32 cellular contexts compared by ENCODE assay signal in genomic region chr3:15409239-15409638, GRCh38. TPM values are rescaled to one million over a fixed set of nuclear protein-coding genes. Genes with fewer than 3 reads are reported as not detected.
DNase-seq lines count a peak whose midpoint lies in the region; TF ChIP-seq lines count a peak whose summit lies in the region.
"Had no signal": no experiment of that assay in that cellular context is flagged by ENCODE, and none has a peak within 500 bp of the region (broad histone marks: within the 10 kb centered on the region; RNA-seq: fewer than 3 reads in every experiment).

No MANE protein-coding gene starts in this region.

- H3K4me3 ChIP-seq in fibroblast of mammary gland (ENCODE audit: control insufficient read depth, low read depth, low read length), result no peak overlapping the region
- H3K4me3 ChIP-seq: ascending aorta, cardiac muscle cell, gastrocnemius medialis, HAP-1, spleen, testis had no signal

- H3K27me3 Mint-ChIP-seq in CD14-positive monocyte (ENCODE audit: low read depth in 3 of 3), result no peaks in the 10 kb centered on the region
- H3K27me3 Mint-ChIP-seq in nephron progenitor cell (ENCODE audit: low read depth, poor library complexity), result no peaks in the 10 kb centered on the region
- H3K27me3 Mint-ChIP-seq in progenitor cell of endocrine pancreas, result no peaks in the 10 kb centered on the region
- H3K27me3 Mint-ChIP-seq: activated CD4-positive, alpha-beta T cell treated with anti-CD3 and anti-CD28 coated beads for 36 hours; activated naive CD8-positive, alpha-beta T cell had no signal

- H3K9me3 Mint-ChIP-seq in CD14-positive monocyte (peaks cover 0 to 2% (median 0%) of the 10 kb centered on the region in 7 donors), nephron progenitor cell (no peaks in the 10 kb centered on the region), progenitor cell of endocrine pancreas (ENCODE audit: low read depth) (no peaks in the 10 kb centered on the region)

- no peak for TF ChIP-seq CTCF in CD14-positive monocyte (IDR thresholded peaks at IDR 0.05)
- no peak for TF ChIP-seq CTCF in fibroblast of mammary gland (conservative IDR thresholded peaks at IDR 0.05; ENCODE audit: control insufficient read depth, insufficient read depth, low read depth, low read length)
- no peak for TF ChIP-seq CTCF in nephron progenitor cell (IDR thresholded peaks at IDR 0.05)
- no peak for TF ChIP-seq CTCF in progenitor cell of endocrine pancreas (IDR thresholded peaks at IDR 0.05; ENCODE audit: unreplicated experiment)

- intact Hi-C loops in CD14-positive monocyte (cut with micrococcal nuclease), result no loop called here
- intact Hi-C loops in cardiac septum (cut with DNase I), result loop anchor here (10.0 kb wide), 1 partner anchor 294 kb away; no protein-coding TSS in a partner anchor

- H3K36me3 Mint-ChIP-seq in CD14-positive monocyte (peaks cover 32 to 40% of the 10 kb centered on the region in 2 donors), nephron progenitor cell (ENCODE audit: low read depth) (peaks cover 45% of the 10 kb centered on the region), progenitor cell of endocrine pancreas (ENCODE audit: insufficient read depth) (peaks cover 13% of the 10 kb centered on the region)

- peak overlapping the region; percentile 92 to 99 (median 96) for H3K27ac Mint-ChIP-seq in CD14-positive monocyte
- peak overlapping the region; percentile 29 for H3K27ac Mint-ChIP-seq in nephron progenitor cell
- no peak overlapping the region for H3K27ac Mint-ChIP-seq in progenitor cell of endocrine pancreas
- H3K27ac Mint-ChIP-seq: activated CD4-positive, alpha-beta T cell treated with anti-CD3 and anti-CD28 coated beads for 36 hours; activated naive CD8-positive, alpha-beta T cell had no signal

- DNase-seq in CD14-positive monocyte (ENCODE audit: low spot score) (peak; percentile 64), NOMO-1 treated with dmso at 0.1 percent for 144 hours (lab: John Stamatoyannopoulos, UW; ENCODE audit: unreplicated experiment) (peak; percentile 45), fibroblast of mammary gland (ENCODE audit: low read depth) (peak; percentile 57), nephron progenitor cell (no peak), progenitor cell of endocrine pancreas (ENCODE audit: low spot score, unreplicated experiment) (no peak), cardiac septum (ENCODE audit: low spot score) (no peak), NCI-H226 (no peak)
- DNase-seq: ACHN; activated CD4-positive, alpha-beta T cell treated with anti-CD3 and anti-CD28 coated beads for 36 hours; activated CD8-positive, alpha-beta memory T cell treated with anti-CD3 and anti-CD28 coated beads for 24 hours; activated T-cell treated with anti-CD3 and anti-CD28 coated beads for 4 hours; BE2C; DMS53; gastrocnemius medialis; KG1; kidney glomerular epithelial cell; MM.1S; NCI-H146; NCI-H2107; NCI-H446 treated with DMSO at 0.1 percent for 48 hours; NCI-H774; right cardiac atrium; SIG-M5; spleen; stimulated activated CD4-positive, alpha-beta T cell treated with anti-CD3 and anti-CD28 coated beads, Interleukin-2, amount 100 ng/mL, for 24 hours; stimulated activated naive CD8-positive, alpha-beta T cell treated with anti-CD3 and anti-CD28 coated beads, Interleukin-15, Interleukin-2, amounts not matched to agents 100 U/mL and 50 U/mL, for 24 hours; SW 1271; testis had no signal

- H3K4me3 Mint-ChIP-seq in CD14-positive monocyte, result peak overlapping the region in 1 of 2 donors; percentile 71
- H3K4me3 Mint-ChIP-seq in nephron progenitor cell, result no peak overlapping the region
- no peak overlapping the region for H3K4me3 Mint-ChIP-seq in progenitor cell of endocrine pancreas (ENCODE audit: low read depth)
- H3K4me3 Mint-ChIP-seq: activated CD4-positive, alpha-beta T cell treated with anti-CD3 and anti-CD28 coated beads for 36 hours; activated naive CD8-positive, alpha-beta T cell had no signal

- H3K4me1 Mint-ChIP-seq in CD14-positive monocyte (peaks cover 26% of the 10 kb centered on the region), nephron progenitor cell (no peaks in the 10 kb centered on the region), progenitor cell of endocrine pancreas (ENCODE audit: low read depth) (no peaks in the 10 kb centered on the region)
- H3K4me1 Mint-ChIP-seq: activated CD4-positive, alpha-beta T cell treated with anti-CD3 and anti-CD28 coated beads for 36 hours had no signal

RNA-seq across cellular contexts. Expression of gene METTL6, which starts 18.1 kb away (rescaled TPM):
- polyA plus RNA-seq in CD14-positive monocyte, result 10 to 100 TPM in 1 of 2 donors, 1 to 10 TPM in 1; 9.1 to 15.1 TPM
- total RNA-seq in progenitor cell of endocrine pancreas, result 28.0 and 28.2 TPM in 2 replicates
- total RNA-seq in cardiac septum, result 11.7 TPM

RNA-seq across cellular contexts. Expression of gene EAF1, which starts 18.2 kb away (rescaled TPM):
- polyA plus RNA-seq in CD14-positive monocyte, result 1 to 10 TPM; 9.0 to 9.1 TPM
- 28.2 TPM in 2 replicates for total RNA-seq in progenitor cell of endocrine pancreas
- 10.3 TPM for total RNA-seq in cardiac septum

Comparison
In these comparisons a context has a peak if more than half of its experiments do, and no peak if none do; other contexts are left out.
1. DNase-seq: peak in CD14-positive monocyte (single experiment), NOMO-1 treated with dmso at 0.1 percent for 144 hours (single experiment) and fibroblast of mammary gland (single experiment); none in nephron progenitor cell (single experiment), progenitor cell of endocrine pancreas (single experiment), cardiac septum (single experiment) and NCI-H226 (single experiment).